1 cellular context compared by ENCODE assay signal in genomic region chr21:17467829-17468228, GRCh38.
TF ChIP-seq lines count a peak whose summit lies in the region.

No MANE protein-coding gene starts in this region.

TF ChIP-seq in GM23338, 12 proteins besides CTCF, POLR2A, EP300 and RAD21 (continued from another document):
- TF ChIP-seq ZNF462 (CRISPR knock-in tag; IDR thresholded peaks at IDR 0.05) (no peak), ZNF331 (CRISPR knock-in tag; IDR thresholded peaks at IDR 0.05; ENCODE audit: low read depth) (no peak)
- TF ChIP-seq, protein P1, sequence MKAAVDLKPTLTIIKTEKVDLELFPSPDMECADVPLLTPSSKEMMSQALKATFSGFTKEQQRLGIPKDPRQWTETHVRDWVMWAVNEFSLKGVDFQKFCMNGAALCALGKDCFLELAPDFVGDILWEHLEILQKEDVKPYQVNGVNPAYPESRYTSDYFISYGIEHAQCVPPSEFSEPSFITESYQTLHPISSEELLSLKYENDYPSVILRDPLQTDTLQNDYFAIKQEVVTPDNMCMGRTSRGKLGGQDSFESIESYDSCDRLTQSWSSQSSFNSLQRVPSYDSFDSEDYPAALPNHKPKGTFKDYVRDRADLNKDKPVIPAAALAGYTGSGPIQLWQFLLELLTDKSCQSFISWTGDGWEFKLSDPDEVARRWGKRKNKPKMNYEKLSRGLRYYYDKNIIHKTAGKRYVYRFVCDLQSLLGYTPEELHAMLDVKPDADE (IDR thresholded peaks at IDR 0.05), result no peak
